ENCODE assay signal across 1 cellular context in the genomic region with DNA sequence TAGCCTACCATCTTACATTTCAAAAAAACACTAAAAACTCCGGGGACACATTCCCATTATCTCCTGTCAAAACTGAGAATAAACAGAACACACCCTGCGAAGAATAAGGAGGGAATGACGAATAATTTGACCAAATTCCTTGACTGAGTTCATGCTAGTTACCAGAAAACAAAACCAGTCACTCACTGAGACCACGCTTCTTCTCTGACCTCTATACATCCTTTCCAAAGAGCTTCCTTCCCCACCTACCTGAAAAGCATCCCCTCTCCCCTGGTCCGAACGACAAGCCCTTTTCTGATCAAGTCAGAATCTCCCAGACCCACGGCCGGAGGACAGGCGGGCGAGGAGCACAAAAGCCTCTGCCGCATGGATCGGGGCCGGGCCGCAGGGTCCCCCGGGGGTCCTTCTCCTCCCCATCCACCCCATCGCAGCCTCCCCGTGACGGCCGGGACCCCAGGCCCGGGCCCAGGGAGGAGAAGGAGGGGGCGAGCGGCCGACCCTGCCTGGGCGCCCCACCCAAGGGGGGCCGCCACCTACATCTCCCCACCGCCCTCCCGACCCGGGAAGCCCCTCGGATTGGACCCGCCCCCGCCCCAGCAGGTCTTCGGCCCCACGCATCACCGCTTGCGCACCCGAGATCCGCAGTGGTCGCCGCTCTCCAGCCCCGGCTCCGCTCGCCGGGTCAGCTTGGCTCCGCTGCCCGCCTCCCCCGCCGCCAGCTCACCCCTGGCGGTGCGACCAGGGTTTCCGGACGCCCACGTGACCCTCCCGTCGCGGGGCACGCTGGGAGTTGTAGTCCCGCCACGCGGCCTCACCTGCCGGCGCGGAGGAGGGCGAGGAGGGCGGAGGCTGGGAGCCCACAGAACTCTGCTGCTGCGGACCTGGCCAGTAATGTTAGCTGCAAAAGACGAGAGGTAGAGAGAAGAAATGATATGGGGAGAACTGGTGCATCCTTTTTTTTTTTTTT.
TF ChIP-seq lines count a peak whose summit lies in the region.

A gene with protein sequence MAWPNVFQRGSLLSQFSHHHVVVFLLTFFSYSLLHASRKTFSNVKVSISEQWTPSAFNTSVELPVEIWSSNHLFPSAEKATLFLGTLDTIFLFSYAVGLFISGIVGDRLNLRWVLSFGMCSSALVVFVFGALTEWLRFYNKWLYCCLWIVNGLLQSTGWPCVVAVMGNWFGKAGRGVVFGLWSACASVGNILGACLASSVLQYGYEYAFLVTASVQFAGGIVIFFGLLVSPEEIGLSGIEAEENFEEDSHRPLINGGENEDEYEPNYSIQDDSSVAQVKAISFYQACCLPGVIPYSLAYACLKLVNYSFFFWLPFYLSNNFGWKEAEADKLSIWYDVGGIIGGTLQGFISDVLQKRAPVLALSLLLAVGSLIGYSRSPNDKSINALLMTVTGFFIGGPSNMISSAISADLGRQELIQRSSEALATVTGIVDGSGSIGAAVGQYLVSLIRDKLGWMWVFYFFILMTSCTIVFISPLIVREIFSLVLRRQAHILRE (minus strand): TSS at position 747 of the 967 bp plus-strand sequence. CDS start 16,004 bp downstream, outside the sequence.

TF ChIP-seq in IMR-90, 13 proteins besides CTCF, POLR2A, EP300 and RAD21:
- no peak for TF ChIP-seq SMC3 (IDR thresholded peaks at IDR 0.05; ENCODE audit: low read depth, low read length)
- TF ChIP-seq, protein P1, sequence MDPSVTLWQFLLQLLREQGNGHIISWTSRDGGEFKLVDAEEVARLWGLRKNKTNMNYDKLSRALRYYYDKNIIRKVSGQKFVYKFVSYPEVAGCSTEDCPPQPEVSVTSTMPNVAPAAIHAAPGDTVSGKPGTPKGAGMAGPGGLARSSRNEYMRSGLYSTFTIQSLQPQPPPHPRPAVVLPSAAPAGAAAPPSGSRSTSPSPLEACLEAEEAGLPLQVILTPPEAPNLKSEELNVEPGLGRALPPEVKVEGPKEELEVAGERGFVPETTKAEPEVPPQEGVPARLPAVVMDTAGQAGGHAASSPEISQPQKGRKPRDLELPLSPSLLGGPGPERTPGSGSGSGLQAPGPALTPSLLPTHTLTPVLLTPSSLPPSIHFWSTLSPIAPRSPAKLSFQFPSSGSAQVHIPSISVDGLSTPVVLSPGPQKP (IDR thresholded peaks at IDR 0.05; ENCODE audit: borderline replicate concordance, low read depth, low read length), result no peak
- TF ChIP-seq, protein P2, sequence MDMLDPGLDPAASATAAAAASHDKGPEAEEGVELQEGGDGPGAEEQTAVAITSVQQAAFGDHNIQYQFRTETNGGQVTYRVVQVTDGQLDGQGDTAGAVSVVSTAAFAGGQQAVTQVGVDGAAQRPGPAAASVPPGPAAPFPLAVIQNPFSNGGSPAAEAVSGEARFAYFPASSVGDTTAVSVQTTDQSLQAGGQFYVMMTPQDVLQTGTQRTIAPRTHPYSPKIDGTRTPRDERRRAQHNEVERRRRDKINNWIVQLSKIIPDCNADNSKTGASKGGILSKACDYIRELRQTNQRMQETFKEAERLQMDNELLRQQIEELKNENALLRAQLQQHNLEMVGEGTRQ (IDR thresholded peaks at IDR 0.05; ENCODE audit: low read depth, low read length), result peak; percentile 98
- no peak for TF ChIP-seq RFX5 (IDR thresholded peaks at IDR 0.05; ENCODE audit: low read depth, low read length)
- no peak for TF ChIP-seq FOS (IDR thresholded peaks at IDR 0.05; ENCODE audit: low read depth, low read length)
- no peak for TF ChIP-seq CHD1 (IDR thresholded peaks at IDR 0.05; ENCODE audit: low read depth, low read length)
- no peak for TF ChIP-seq CEBPB (IDR thresholded peaks at IDR 0.05; ENCODE audit: low read depth, low read length)
- TF ChIP-seq MAZ (IDR thresholded peaks at IDR 0.05; ENCODE audit: borderline replicate concordance, low read depth, low read length), result peak; percentile 64; the same call in 1 of the 2 replicates
- TF ChIP-seq NFE2L2 (IDR thresholded peaks at IDR 0.05; ENCODE audit: low read depth, low read length), result no peak
- peak; percentile 39; the same call in 1 of the 2 replicates for TF ChIP-seq BHLHE40 (IDR thresholded peaks at IDR 0.05; ENCODE audit: low read depth, low read length)
- TF ChIP-seq MAFK (IDR thresholded peaks at IDR 0.05; ENCODE audit: low read depth, low read length), result no peak
- TF ChIP-seq RCOR1 (IDR thresholded peaks at IDR 0.05; ENCODE audit: insufficient replicate concordance, low read length), result no peak
- peak; percentile 70; the same call in 1 of the 2 replicates for TF ChIP-seq MXI1 (IDR thresholded peaks at IDR 0.05; ENCODE audit: borderline replicate concordance, low read depth, low read length)
